In the genomic region with DNA sequence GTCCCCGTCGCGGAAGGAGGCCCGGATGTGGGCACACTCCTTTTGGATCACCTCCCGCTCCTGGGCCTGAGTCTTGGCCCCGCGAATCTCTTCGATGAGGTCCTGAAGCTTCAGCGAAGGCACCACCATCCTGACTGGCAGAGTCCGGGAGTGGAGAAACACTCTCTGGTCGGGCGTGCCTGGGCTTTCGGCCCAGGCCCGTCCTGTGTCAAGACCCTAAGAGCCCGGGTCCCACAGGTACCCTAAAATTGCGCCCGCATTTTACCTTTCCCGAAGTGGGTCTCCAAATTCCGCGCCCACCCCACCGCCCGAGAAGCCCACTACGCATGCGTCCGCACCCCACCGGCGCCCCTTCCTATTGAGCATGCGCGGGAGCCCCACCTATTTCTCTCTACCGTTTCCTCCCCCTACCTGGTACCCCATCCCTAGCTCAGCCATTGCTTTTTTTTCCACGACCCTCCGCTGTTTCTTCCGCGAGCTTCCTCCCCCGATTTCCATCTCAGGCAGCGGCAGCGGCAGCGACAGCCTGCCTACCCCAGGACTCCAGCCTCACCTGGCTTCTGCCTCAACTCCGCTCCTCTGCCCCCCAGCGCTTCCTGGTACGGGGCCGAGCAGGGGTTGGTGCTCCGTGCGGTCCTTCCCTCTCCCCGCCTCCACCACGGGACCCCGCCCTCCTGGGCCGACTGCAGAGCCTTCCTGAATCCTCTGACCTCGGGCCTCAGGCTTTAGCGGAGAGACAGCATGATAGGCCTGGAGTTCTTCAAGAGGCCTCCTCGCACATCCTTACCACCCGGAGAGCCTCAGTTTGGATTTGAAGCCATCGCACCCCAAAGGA, we compare ENCODE assay signal across 1 cellular context.
TF ChIP-seq lines count a peak whose summit lies in the region.

A gene with protein sequence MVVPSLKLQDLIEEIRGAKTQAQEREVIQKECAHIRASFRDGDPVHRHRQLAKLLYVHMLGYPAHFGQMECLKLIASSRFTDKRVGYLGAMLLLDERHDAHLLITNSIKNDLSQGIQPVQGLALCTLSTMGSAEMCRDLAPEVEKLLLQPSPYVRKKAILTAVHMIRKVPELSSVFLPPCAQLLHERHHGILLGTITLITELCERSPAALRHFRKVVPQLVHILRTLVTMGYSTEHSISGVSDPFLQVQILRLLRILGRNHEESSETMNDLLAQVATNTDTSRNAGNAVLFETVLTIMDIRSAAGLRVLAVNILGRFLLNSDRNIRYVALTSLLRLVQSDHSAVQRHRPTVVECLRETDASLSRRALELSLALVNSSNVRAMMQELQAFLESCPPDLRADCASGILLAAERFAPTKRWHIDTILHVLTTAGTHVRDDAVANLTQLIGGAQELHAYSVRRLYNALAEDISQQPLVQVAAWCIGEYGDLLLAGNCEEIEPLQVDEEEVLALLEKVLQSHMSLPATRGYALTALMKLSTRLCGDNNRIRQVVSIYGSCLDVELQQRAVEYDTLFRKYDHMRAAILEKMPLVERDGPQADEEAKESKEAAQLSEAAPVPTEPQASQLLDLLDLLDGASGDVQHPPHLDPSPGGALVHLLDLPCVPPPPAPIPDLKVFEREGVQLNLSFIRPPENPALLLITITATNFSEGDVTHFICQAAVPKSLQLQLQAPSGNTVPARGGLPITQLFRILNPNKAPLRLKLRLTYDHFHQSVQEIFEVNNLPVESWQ (minus strand): TSS at position 606 of the 835 bp plus-strand sequence. CDS start 477 bp downstream, at position 129.

TF ChIP-seq in WTC11, 78 proteins besides CTCF, POLR2A, EP300 and RAD21 (continued from another document and continues in another):
- TF ChIP-seq, protein P1, sequence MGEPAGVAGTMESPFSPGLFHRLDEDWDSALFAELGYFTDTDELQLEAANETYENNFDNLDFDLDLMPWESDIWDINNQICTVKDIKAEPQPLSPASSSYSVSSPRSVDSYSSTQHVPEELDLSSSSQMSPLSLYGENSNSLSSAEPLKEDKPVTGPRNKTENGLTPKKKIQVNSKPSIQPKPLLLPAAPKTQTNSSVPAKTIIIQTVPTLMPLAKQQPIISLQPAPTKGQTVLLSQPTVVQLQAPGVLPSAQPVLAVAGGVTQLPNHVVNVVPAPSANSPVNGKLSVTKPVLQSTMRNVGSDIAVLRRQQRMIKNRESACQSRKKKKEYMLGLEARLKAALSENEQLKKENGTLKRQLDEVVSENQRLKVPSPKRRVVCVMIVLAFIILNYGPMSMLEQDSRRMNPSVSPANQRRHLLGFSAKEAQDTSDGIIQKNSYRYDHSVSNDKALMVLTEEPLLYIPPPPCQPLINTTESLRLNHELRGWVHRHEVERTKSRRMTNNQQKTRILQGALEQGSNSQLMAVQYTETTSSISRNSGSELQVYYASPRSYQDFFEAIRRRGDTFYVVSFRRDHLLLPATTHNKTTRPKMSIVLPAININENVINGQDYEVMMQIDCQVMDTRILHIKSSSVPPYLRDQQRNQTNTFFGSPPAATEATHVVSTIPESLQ (CRISPR knock-in tag; IDR thresholded peaks at IDR 0.05), result no peak
- TF ChIP-seq, protein P2, sequence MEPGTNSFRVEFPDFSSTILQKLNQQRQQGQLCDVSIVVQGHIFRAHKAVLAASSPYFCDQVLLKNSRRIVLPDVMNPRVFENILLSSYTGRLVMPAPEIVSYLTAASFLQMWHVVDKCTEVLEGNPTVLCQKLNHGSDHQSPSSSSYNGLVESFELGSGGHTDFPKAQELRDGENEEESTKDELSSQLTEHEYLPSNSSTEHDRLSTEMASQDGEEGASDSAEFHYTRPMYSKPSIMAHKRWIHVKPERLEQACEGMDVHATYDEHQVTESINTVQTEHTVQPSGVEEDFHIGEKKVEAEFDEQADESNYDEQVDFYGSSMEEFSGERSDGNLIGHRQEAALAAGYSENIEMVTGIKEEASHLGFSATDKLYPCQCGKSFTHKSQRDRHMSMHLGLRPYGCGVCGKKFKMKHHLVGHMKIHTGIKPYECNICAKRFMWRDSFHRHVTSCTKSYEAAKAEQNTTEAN (CRISPR knock-in tag; IDR thresholded peaks at IDR 0.05), result no peak; the same call in 1 of the 2 replicates
- TF ChIP-seq, protein P3, sequence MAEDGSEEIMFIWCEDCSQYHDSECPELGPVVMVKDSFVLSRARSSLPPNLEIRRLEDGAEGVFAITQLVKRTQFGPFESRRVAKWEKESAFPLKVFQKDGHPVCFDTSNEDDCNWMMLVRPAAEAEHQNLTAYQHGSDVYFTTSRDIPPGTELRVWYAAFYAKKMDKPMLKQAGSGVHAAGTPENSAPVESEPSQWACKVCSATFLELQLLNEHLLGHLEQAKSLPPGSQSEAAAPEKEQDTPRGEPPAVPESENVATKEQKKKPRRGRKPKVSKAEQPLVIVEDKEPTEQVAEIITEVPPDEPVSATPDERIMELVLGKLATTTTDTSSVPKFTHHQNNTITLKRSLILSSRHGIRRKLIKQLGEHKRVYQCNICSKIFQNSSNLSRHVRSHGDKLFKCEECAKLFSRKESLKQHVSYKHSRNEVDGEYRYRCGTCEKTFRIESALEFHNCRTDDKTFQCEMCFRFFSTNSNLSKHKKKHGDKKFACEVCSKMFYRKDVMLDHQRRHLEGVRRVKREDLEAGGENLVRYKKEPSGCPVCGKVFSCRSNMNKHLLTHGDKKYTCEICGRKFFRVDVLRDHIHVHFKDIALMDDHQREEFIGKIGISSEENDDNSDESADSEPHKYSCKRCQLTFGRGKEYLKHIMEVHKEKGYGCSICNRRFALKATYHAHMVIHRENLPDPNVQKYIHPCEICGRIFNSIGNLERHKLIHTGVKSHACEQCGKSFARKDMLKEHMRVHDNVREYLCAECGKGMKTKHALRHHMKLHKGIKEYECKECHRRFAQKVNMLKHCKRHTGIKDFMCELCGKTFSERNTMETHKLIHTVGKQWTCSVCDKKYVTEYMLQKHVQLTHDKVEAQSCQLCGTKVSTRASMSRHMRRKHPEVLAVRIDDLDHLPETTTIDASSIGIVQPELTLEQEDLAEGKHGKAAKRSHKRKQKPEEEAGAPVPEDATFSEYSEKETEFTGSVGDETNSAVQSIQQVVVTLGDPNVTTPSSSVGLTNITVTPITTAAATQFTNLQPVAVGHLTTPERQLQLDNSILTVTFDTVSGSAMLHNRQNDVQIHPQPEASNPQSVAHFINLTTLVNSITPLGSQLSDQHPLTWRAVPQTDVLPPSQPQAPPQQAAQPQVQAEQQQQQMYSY (CRISPR knock-in tag; IDR thresholded peaks at IDR 0.05), result no peak
- no peak for TF ChIP-seq GRHL2 (CRISPR knock-in tag; IDR thresholded peaks at IDR 0.05; ENCODE audit: insufficient replicate concordance, severe bottlenecking)
- TF ChIP-seq, protein P4, sequence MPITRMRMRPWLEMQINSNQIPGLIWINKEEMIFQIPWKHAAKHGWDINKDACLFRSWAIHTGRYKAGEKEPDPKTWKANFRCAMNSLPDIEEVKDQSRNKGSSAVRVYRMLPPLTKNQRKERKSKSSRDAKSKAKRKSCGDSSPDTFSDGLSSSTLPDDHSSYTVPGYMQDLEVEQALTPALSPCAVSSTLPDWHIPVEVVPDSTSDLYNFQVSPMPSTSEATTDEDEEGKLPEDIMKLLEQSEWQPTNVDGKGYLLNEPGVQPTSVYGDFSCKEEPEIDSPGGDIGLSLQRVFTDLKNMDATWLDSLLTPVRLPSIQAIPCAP (CRISPR knock-in tag; IDR thresholded peaks at IDR 0.05), result 0 out of 2 replicates have a peak, but pooled peaks have one; percentile 29
- TF ChIP-seq, protein P5, sequence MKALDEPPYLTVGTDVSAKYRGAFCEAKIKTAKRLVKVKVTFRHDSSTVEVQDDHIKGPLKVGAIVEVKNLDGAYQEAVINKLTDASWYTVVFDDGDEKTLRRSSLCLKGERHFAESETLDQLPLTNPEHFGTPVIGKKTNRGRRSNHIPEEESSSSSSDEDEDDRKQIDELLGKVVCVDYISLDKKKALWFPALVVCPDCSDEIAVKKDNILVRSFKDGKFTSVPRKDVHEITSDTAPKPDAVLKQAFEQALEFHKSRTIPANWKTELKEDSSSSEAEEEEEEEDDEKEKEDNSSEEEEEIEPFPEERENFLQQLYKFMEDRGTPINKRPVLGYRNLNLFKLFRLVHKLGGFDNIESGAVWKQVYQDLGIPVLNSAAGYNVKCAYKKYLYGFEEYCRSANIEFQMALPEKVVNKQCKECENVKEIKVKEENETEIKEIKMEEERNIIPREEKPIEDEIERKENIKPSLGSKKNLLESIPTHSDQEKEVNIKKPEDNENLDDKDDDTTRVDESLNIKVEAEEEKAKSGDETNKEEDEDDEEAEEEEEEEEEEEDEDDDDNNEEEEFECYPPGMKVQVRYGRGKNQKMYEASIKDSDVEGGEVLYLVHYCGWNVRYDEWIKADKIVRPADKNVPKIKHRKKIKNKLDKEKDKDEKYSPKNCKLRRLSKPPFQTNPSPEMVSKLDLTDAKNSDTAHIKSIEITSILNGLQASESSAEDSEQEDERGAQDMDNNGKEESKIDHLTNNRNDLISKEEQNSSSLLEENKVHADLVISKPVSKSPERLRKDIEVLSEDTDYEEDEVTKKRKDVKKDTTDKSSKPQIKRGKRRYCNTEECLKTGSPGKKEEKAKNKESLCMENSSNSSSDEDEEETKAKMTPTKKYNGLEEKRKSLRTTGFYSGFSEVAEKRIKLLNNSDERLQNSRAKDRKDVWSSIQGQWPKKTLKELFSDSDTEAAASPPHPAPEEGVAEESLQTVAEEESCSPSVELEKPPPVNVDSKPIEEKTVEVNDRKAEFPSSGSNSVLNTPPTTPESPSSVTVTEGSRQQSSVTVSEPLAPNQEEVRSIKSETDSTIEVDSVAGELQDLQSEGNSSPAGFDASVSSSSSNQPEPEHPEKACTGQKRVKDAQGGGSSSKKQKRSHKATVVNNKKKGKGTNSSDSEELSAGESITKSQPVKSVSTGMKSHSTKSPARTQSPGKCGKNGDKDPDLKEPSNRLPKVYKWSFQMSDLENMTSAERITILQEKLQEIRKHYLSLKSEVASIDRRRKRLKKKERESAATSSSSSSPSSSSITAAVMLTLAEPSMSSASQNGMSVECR (CRISPR knock-in tag; IDR thresholded peaks at IDR 0.05; ENCODE audit: borderline replicate concordance), result peak; percentile 77; the same call in 1 of the 2 replicates
- TF ChIP-seq, protein P6, sequence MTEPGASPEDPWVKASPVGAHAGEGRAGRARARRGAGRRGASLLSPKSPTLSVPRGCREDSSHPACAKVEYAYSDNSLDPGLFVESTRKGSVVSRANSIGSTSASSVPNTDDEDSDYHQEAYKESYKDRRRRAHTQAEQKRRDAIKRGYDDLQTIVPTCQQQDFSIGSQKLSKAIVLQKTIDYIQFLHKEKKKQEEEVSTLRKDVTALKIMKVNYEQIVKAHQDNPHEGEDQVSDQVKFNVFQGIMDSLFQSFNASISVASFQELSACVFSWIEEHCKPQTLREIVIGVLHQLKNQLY (CRISPR knock-in tag; IDR thresholded peaks at IDR 0.05), result no peak
- TF ChIP-seq OVOL2 (CRISPR knock-in tag; IDR thresholded peaks at IDR 0.05; ENCODE audit: borderline replicate concordance), result no peak
- TF ChIP-seq ELF4 (CRISPR knock-in tag; IDR thresholded peaks at IDR 0.05; ENCODE audit: low read depth), result no peak
- TF ChIP-seq ZNF219 (CRISPR knock-in tag; IDR thresholded peaks at IDR 0.05; ENCODE audit: borderline replicate concordance), result no peak
- TF ChIP-seq, protein P7, sequence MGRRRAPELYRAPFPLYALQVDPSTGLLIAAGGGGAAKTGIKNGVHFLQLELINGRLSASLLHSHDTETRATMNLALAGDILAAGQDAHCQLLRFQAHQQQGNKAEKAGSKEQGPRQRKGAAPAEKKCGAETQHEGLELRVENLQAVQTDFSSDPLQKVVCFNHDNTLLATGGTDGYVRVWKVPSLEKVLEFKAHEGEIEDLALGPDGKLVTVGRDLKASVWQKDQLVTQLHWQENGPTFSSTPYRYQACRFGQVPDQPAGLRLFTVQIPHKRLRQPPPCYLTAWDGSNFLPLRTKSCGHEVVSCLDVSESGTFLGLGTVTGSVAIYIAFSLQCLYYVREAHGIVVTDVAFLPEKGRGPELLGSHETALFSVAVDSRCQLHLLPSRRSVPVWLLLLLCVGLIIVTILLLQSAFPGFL (CRISPR knock-in tag; IDR thresholded peaks at IDR 0.05; ENCODE audit: borderline replicate concordance), result peak; percentile 64; the same call in 1 of the 2 replicates
- no peak for TF ChIP-seq JAZF1 (CRISPR knock-in tag; IDR thresholded peaks at IDR 0.05)
- no peak for TF ChIP-seq HMGA2 (CRISPR knock-in tag; IDR thresholded peaks at IDR 0.05)
- no peak; the same call in 1 of the 2 replicates for TF ChIP-seq ZNF263 (CRISPR knock-in tag; IDR thresholded peaks at IDR 0.05; ENCODE audit: low read depth)
- peak; percentile 82 for TF ChIP-seq GABPB1 (CRISPR knock-in tag; IDR thresholded peaks at IDR 0.05)
- peak; percentile 75; the same call in 1 of the 2 replicates for TF ChIP-seq ZBTB21 (CRISPR knock-in tag; IDR thresholded peaks at IDR 0.05; ENCODE audit: borderline replicate concordance)
- TF ChIP-seq JUN (CRISPR knock-in tag; IDR thresholded peaks at IDR 0.05), result no peak
- no peak for TF ChIP-seq TCF7 (CRISPR knock-in tag; IDR thresholded peaks at IDR 0.05; ENCODE audit: low read depth)
- no peak for TF ChIP-seq GTF2I (CRISPR knock-in tag; conservative IDR thresholded peaks at IDR 0.05)
- TF ChIP-seq MXD4 (CRISPR knock-in tag; IDR thresholded peaks at IDR 0.05; ENCODE audit: borderline replicate concordance), result no peak
- TF ChIP-seq ZNF416 (CRISPR knock-in tag; IDR thresholded peaks at IDR 0.05), result no peak; the same call in 1 of the 2 replicates
- peak; percentile 84 for TF ChIP-seq ZNF423 (CRISPR knock-in tag; IDR thresholded peaks at IDR 0.05)
- no peak for TF ChIP-seq SOX15 (CRISPR knock-in tag; IDR thresholded peaks at IDR 0.05)
- TF ChIP-seq, protein P8, sequence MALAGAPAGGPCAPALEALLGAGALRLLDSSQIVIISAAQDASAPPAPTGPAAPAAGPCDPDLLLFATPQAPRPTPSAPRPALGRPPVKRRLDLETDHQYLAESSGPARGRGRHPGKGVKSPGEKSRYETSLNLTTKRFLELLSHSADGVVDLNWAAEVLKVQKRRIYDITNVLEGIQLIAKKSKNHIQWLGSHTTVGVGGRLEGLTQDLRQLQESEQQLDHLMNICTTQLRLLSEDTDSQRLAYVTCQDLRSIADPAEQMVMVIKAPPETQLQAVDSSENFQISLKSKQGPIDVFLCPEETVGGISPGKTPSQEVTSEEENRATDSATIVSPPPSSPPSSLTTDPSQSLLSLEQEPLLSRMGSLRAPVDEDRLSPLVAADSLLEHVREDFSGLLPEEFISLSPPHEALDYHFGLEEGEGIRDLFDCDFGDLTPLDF (CRISPR knock-in tag; IDR thresholded peaks at IDR 0.05), result no peak
- no peak for TF ChIP-seq ZNF396 (CRISPR knock-in tag; IDR thresholded peaks at IDR 0.05; ENCODE audit: borderline replicate concordance)
- peak; percentile 86 for TF ChIP-seq PRRX2 (CRISPR knock-in tag; IDR thresholded peaks at IDR 0.05)
- TF ChIP-seq NFYB (CRISPR knock-in tag; conservative IDR thresholded peaks at IDR 0.05; ENCODE audit: low read depth), result 0 out of 2 replicates have a peak, but pooled peaks have one; percentile 13
- peak; percentile 77; the same call in 1 of the 2 replicates for TF ChIP-seq ZNF232 (CRISPR knock-in tag; IDR thresholded peaks at IDR 0.05)
- TF ChIP-seq, protein P9, sequence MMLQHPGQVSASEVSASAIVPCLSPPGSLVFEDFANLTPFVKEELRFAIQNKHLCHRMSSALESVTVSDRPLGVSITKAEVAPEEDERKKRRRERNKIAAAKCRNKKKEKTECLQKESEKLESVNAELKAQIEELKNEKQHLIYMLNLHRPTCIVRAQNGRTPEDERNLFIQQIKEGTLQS (CRISPR knock-in tag; conservative IDR thresholded peaks at IDR 0.05), result no peak
- no peak for TF ChIP-seq NFATC4 (CRISPR knock-in tag; IDR thresholded peaks at IDR 0.05)
- TF ChIP-seq NFE2L1 (CRISPR knock-in tag; IDR thresholded peaks at IDR 0.05), result no peak
- no peak for TF ChIP-seq ESRRA (CRISPR knock-in tag; IDR thresholded peaks at IDR 0.05; ENCODE audit: borderline replicate concordance)
